In genomic region chr1:228141082-228141870, GRCh38 we compare ENCODE assay signal across 8 cellular contexts. TPM values are rescaled to one million over a fixed set of nuclear protein-coding genes. Genes with fewer than 3 reads are reported as not detected.
DNase-seq lines count a peak whose midpoint lies in the region; ATAC-seq and TF ChIP-seq lines count a peak whose summit lies in the region.

No MANE protein-coding gene starts in this region.

- POLR2A ChIA-PET in CD8-positive, alpha-beta memory T cell (lab: Charles Lee): interaction anchor here (0.7 to 7.8 kb wide), 5 partner anchors 16 to 354 kb away, joined by 3 to 69 read pairs (median 3); partner anchors contain the start of gene IBA57

- H3K27ac ChIP-seq in CD8-positive, alpha-beta memory T cell (ENCODE audit: low read depth, low read length): peak overlapping the region; percentile 98
- H3K27ac ChIP-seq in right atrium auricular region: peak overlapping the region; percentile 93 to 96

- CTCF ChIA-PET in CD8-positive, alpha-beta memory T cell (lab: Charles Lee): interaction anchor here (0.8 to 6.3 kb wide), 6 partner anchors 10 to 142 kb away, joined by 3 to 57 read pairs (median 4); partner anchors contain the start of gene IBA57

- H3K4me1 Mint-ChIP-seq in CD8-positive, alpha-beta memory T cell: peaks cover 55 to 75% (median 59%) of the 10 kb centered on the region in 3 donors
- H3K4me1 Mint-ChIP-seq in activated naive CD8-positive, alpha-beta T cell (ENCODE audit: low read depth): peaks cover 27% of the 10 kb centered on the region

- H3K4me3 ChIP-seq in CD8-positive, alpha-beta memory T cell (ENCODE audit: low read length): peak overlapping the region; percentile 86
- peak overlapping the region; percentile 74 for H3K4me3 ChIP-seq in Jurkat, Clone E6-1 (ENCODE audit: low read length)
- H3K4me3 ChIP-seq in right atrium auricular region: peak overlapping the region; percentile 88 to 92

- in situ Hi-C loops in G401 (cut with HindIII; ENCODE audit: low sequenced_read_pairs): no loop called here

- H3K4me3 Mint-ChIP-seq in CD8-positive, alpha-beta memory T cell: peak overlapping the region; percentile 91 to 99 (median 98)
- H3K4me3 Mint-ChIP-seq in activated naive CD8-positive, alpha-beta T cell: peak overlapping the region; percentile 98

- peak; percentile 30 for ATAC-seq in sciatic nerve

- no peaks in the 10 kb centered on the region for H3K9me3 Mint-ChIP-seq in CD8-positive, alpha-beta memory T cell
- no peaks in the 10 kb centered on the region for H3K9me3 Mint-ChIP-seq in activated naive CD8-positive, alpha-beta T cell (ENCODE audit: low read depth)

- TF ChIP-seq CTCF in right atrium auricular region (IDR thresholded peaks at IDR 0.05): no peak

- H3K27me3 ChIP-seq in CD8-positive, alpha-beta memory T cell (ENCODE audit: insufficient read depth, low read length, poor library complexity, severe bottlenecking): no peaks in the 10 kb centered on the region
- no peaks in the 10 kb centered on the region for H3K27me3 ChIP-seq in right atrium auricular region

- H3K36me3 Mint-ChIP-seq in CD8-positive, alpha-beta memory T cell: peaks cover 0 to 47% (median 3%) of the 10 kb centered on the region in 3 donors
- no peaks in the 10 kb centered on the region for H3K36me3 Mint-ChIP-seq in activated naive CD8-positive, alpha-beta T cell

- no peaks in the 10 kb centered on the region for H3K9me3 ChIP-seq in CD8-positive, alpha-beta memory T cell (ENCODE audit: low read length)
- H3K9me3 ChIP-seq in right atrium auricular region: no peaks in the 10 kb centered on the region

- H3K4me1 ChIP-seq in CD8-positive, alpha-beta memory T cell (ENCODE audit: insufficient read depth, low read length): peaks cover 58% of the 10 kb centered on the region
- peaks cover 0 to 49% of the 10 kb centered on the region in 2 donors for H3K4me1 ChIP-seq in right atrium auricular region

- peaks cover 0 to 4% of the 10 kb centered on the region in 2 donors for H3K27me3 Mint-ChIP-seq in CD8-positive, alpha-beta memory T cell
- no peaks in the 10 kb centered on the region for H3K27me3 Mint-ChIP-seq in activated naive CD8-positive, alpha-beta T cell

- intact Hi-C loops in sciatic nerve (cut with DNase I): no loop called here

- peaks cover 13% of the 10 kb centered on the region for H3K36me3 ChIP-seq in CD8-positive, alpha-beta memory T cell (ENCODE audit: insufficient read depth, low read length)
- peaks cover 10% of the 10 kb centered on the region for H3K36me3 ChIP-seq in right atrium auricular region

- peak in 3 of 5 donors; percentile 32 to 57 (median 37) for DNase-seq in CD8-positive, alpha-beta memory T cell
- DNase-seq in Jurkat, Clone E6-1 (ENCODE audit: low read depth, low spot score): no peak
- DNase-seq in right atrium auricular region (ENCODE audit: low spot score) (no peak), sciatic nerve (ENCODE audit: low spot score) (peak; percentile 88), G401 (ENCODE audit: low spot score) (no peak), cerebellar nuclear complex (lab: John Stamatoyannopoulos, UW) (no peak), cerebellum (ENCODE audit: low spot score) (no peak)

- peak overlapping the region; percentile 98 to 100 (median 99) for H3K27ac Mint-ChIP-seq in CD8-positive, alpha-beta memory T cell
- peak overlapping the region; percentile 95 for H3K27ac Mint-ChIP-seq in activated naive CD8-positive, alpha-beta T cell

RNA-seq across cellular contexts. Expression of gene GUK1, which starts 1.2 kb away (rescaled TPM):
- 100 to 1,000 TPM; 222 to 245 TPM for total RNA-seq in CD8-positive, alpha-beta memory T cell
- polyA plus RNA-seq in CD8-positive, alpha-beta memory T cell: 467 TPM
- polyA plus RNA-seq in Jurkat, Clone E6-1 (2012; ENCODE audit: insufficient read depth, insufficient read length): 332 TPM
- 100 to 1,000 TPM; 179 to 277 TPM for total RNA-seq in right atrium auricular region
- total RNA-seq in sciatic nerve: 250 TPM
- 172 and 313 TPM in 2 replicates for total RNA-seq in G401 (2014; rRNA removed; shearing (Covaris generic))
- total RNA-seq in cerebellum: 94.1 TPM

RNA-seq across cellular contexts. Expression of gene GJC2, which starts 8.5 kb away (rescaled TPM):
- 1 to 10 TPM in 1 of 2 experiments, under 1 TPM in 1; 0.57 to 1.1 TPM for total RNA-seq in CD8-positive, alpha-beta memory T cell
- not detected for polyA plus RNA-seq in CD8-positive, alpha-beta memory T cell
- polyA plus RNA-seq in Jurkat, Clone E6-1 (2012; ENCODE audit: insufficient read depth, insufficient read length): not detected
- total RNA-seq in right atrium auricular region (1 to 10 TPM in 1 of 2 donors, under 1 TPM in 1; 0.93 to 2.3 TPM), sciatic nerve (10.5 TPM), cerebellum (0.73 TPM)
- total RNA-seq in G401 (2014; rRNA removed; shearing (Covaris generic)): 0.74 and 1.2 TPM in 2 replicates

RNA-seq across cellular contexts. Expression of gene IBA57, which starts 24.3 kb away (rescaled TPM):
- total RNA-seq in CD8-positive, alpha-beta memory T cell: 10 to 100 TPM; 12.6 to 13.6 TPM
- polyA plus RNA-seq in CD8-positive, alpha-beta memory T cell: 5.4 TPM
- 4.0 TPM for polyA plus RNA-seq in Jurkat, Clone E6-1 (2012; ENCODE audit: insufficient read depth, insufficient read length)
- total RNA-seq in right atrium auricular region (1 to 10 TPM; 6.7 to 7.1 TPM), sciatic nerve (10.4 TPM), cerebellum (10.8 TPM)
- 9.7 and 19.0 TPM in 2 replicates for total RNA-seq in G401 (2014; rRNA removed; shearing (Covaris generic))

RNA-seq across cellular contexts. Expression of gene MRPL55, which starts 32.2 kb away (rescaled TPM):
- total RNA-seq in CD8-positive, alpha-beta memory T cell: 10 to 100 TPM; 70.0 to 71.8 TPM
- 146 TPM for polyA plus RNA-seq in CD8-positive, alpha-beta memory T cell
- 129 TPM for polyA plus RNA-seq in Jurkat, Clone E6-1 (2012; ENCODE audit: insufficient read depth, insufficient read length)
- total RNA-seq in right atrium auricular region (10 to 100 TPM; 76.6 to 81.2 TPM), sciatic nerve (34.2 TPM), cerebellum (27.8 TPM)
- 93.7 and 103 TPM in 2 replicates for total RNA-seq in G401 (2014; rRNA removed; shearing (Covaris generic))

RNA-seq across cellular contexts. Expression of gene C1orf35, which starts 38.2 kb away (rescaled TPM):
- total RNA-seq in CD8-positive, alpha-beta memory T cell: 10 to 100 TPM; 28.7 to 29.2 TPM
- 21.4 TPM for polyA plus RNA-seq in CD8-positive, alpha-beta memory T cell
- 43.3 TPM for polyA plus RNA-seq in Jurkat, Clone E6-1 (2012; ENCODE audit: insufficient read depth, insufficient read length)
- 1 to 10 TPM; 4.5 to 4.9 TPM for total RNA-seq in right atrium auricular region
- 15.8 TPM for total RNA-seq in sciatic nerve
- total RNA-seq in G401 (2014; rRNA removed; shearing (Covaris generic)): 29.7 and 36.9 TPM in 2 replicates
- 4.5 TPM for total RNA-seq in cerebellum

Comparison
In these comparisons a context has a peak if more than half of its experiments do, and no peak if none do; other contexts are left out.
1. DNase-seq: peak in CD8-positive, alpha-beta memory T cell (3 of 5) and sciatic nerve (single experiment); none in Jurkat, Clone E6-1 (single experiment), right atrium auricular region (single experiment), G401 (single experiment), cerebellar nuclear complex (0 of 2) and cerebellum (single experiment).
2. Peak in every context shown above with its lines, with median percentiles within 50 percentile points of each other: H3K4me3 ChIP-seq.